18 cellular contexts compared by ENCODE assay signal in the genomic region with DNA sequence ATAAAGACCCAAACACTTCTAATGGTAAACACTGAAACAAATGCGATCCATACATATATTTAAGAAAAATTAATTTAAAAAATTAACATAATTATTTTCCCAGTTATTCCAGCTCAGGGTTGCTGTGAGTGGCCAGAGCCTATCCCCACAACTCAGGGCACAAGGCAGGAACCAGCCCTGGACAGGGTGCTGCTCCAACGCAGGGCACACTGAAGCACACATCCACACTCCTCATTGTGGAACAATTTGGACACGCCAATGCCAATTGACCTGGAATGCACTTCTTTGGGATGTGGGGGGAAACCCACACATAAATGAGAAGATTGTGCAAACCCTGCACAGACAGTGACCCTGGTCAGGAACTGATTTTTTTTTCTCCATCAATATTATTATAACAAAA. TPM values are rescaled to one million over a fixed set of nuclear protein-coding genes. Genes with fewer than 3 reads are reported as not detected.
A peak's percentile ranks its signal among the peaks of the same experiment; 100 is the strongest.
DNase-seq lines count a peak whose midpoint lies in the region; ATAC-seq lines count a peak whose summit lies in the region.
"Had no signal": no experiment of that assay in that cellular context is flagged by ENCODE, and none has a peak within 500 bp of the region (broad histone marks: within the 10 kb centered on the region; RNA-seq: fewer than 3 reads in every experiment).

No MANE protein-coding gene starts in this region.

- no peak for DNase-seq in activated CD4-positive, alpha-beta T cell treated with anti-CD3 and anti-CD28 coated beads, Interleukin-2, amount 10 ng/mL, durations not matched to agents 24 days and 14 days
- DNase-seq in activated CD4-positive, alpha-beta T cell treated with anti-CD3 and anti-CD28 coated beads, Interleukin-2, amount 50 U/mL, for 48 hours = no peak
- DNase-seq in T-helper 17 cell (no peak), COLO829 (ENCODE audit: low spot score) (no peak), cerebellar cortex (ENCODE audit: low spot score) (no peak)
- DNase-seq in effector memory CD8-positive, alpha-beta T cell = no peak
- DNase-seq: BE2C; effector CD4-positive, alpha-beta T cell; SHP77; stimulated activated naive CD4-positive, alpha-beta T cell; tibial artery; WERI-Rb-1 had no signal

- H3K27ac Mint-ChIP-seq in activated CD4-positive, alpha-beta T cell treated with anti-CD3 and anti-CD28 coated beads, Interleukin-2, amount 10 ng/mL, durations not matched to agents 24 days and 14 days = no peak overlapping the region
- H3K27ac Mint-ChIP-seq in T-helper 17 cell = peak overlapping the region; percentile 87
- peak overlapping the region; percentile 52 to 79 for H3K27ac Mint-ChIP-seq in effector memory CD8-positive, alpha-beta T cell
- peak overlapping the region; percentile 57 for H3K27ac Mint-ChIP-seq in stimulated activated memory B cell treated with anti-CD40 and anti-IgM and Interleukin-4, amounts not matched to agents 10 μg/mL and 1 μg/mL and 100 μg/mL, for 72 hours

- intact Hi-C loops in activated CD4-positive, alpha-beta T cell treated with anti-CD3 and anti-CD28 coated beads, Interleukin-2, amount 10 ng/mL, durations not matched to agents 24 days and 14 days (cut with micrococcal nuclease) = loop anchor here (1.0 to 2.0 kb wide), 5 partner anchors 12 to 214 kb away; no protein-coding TSS in a partner anchor

- H3K4me3 Mint-ChIP-seq in activated CD4-positive, alpha-beta T cell treated with anti-CD3 and anti-CD28 coated beads, Interleukin-2, amount 10 ng/mL, durations not matched to agents 24 days and 14 days = peak overlapping the region; percentile 75
- H3K4me3 Mint-ChIP-seq in T-helper 17 cell = no peak overlapping the region
- H3K4me3 Mint-ChIP-seq in effector memory CD8-positive, alpha-beta T cell = peak overlapping the region in 1 of 2 donors; percentile 59
- H3K4me3 Mint-ChIP-seq in stimulated activated memory B cell treated with anti-CD40 and anti-IgM and Interleukin-4, amounts not matched to agents 10 μg/mL and 1 μg/mL and 100 μg/mL, for 72 hours = peak overlapping the region; percentile 41

- H3K9me3 ChIP-seq in T-helper 17 cell (ENCODE audit: control insufficient read depth, low read length, poor library complexity, severe bottlenecking) = no peaks in the 10 kb centered on the region
- H3K9me3 ChIP-seq: BE2C, esophagus muscularis mucosa, HAP-1, tibial artery had no signal

- no peaks in the 10 kb centered on the region for H3K9me3 Mint-ChIP-seq in activated CD4-positive, alpha-beta T cell treated with anti-CD3 and anti-CD28 coated beads, Interleukin-2, amount 10 ng/mL, durations not matched to agents 24 days and 14 days
- H3K9me3 Mint-ChIP-seq in effector memory CD8-positive, alpha-beta T cell = no peaks in the 10 kb centered on the region
- no peaks in the 10 kb centered on the region for H3K9me3 Mint-ChIP-seq in stimulated activated memory B cell treated with anti-CD40 and anti-IgM and Interleukin-4, amounts not matched to agents 10 μg/mL and 1 μg/mL and 100 μg/mL, for 72 hours
- H3K9me3 Mint-ChIP-seq: activated CD4-positive, alpha-beta memory T cell treated with anti-CD3 and anti-CD28 coated beads, Interleukin-2, amount 10 ng/mL, durations not matched to agents 7 days and 5 days had no signal

- no peaks in the 10 kb centered on the region for H3K27me3 Mint-ChIP-seq in activated CD4-positive, alpha-beta T cell treated with anti-CD3 and anti-CD28 coated beads, Interleukin-2, amount 10 ng/mL, durations not matched to agents 24 days and 14 days
- H3K27me3 Mint-ChIP-seq in T-helper 17 cell = no peaks in the 10 kb centered on the region
- H3K27me3 Mint-ChIP-seq in effector memory CD8-positive, alpha-beta T cell = no peaks in the 10 kb centered on the region
- no peaks in the 10 kb centered on the region for H3K27me3 Mint-ChIP-seq in stimulated activated memory B cell treated with anti-CD40 and anti-IgM and Interleukin-4, amounts not matched to agents 10 μg/mL and 1 μg/mL and 100 μg/mL, for 72 hours
- H3K27me3 Mint-ChIP-seq: activated CD4-positive, alpha-beta memory T cell treated with anti-CD3 and anti-CD28 coated beads, Interleukin-2, amount 10 ng/mL, durations not matched to agents 7 days and 5 days had no signal

- no peak for ATAC-seq in T-helper 17 cell
- ATAC-seq in effector memory CD8-positive, alpha-beta T cell (replicated peaks) = no peak
- ATAC-seq in stimulated activated memory B cell treated with anti-CD40 and anti-IgM and Interleukin-4, amounts not matched to agents 10 μg/mL and 1 μg/mL and 100 μg/mL, for 72 hours = no peak
- ATAC-seq in GM18868 (IDR thresholded peaks at IDR 0.05; ENCODE audit: unreplicated experiment) = no peak

- H3K36me3 Mint-ChIP-seq in activated CD4-positive, alpha-beta T cell treated with anti-CD3 and anti-CD28 coated beads, Interleukin-2, amount 10 ng/mL, durations not matched to agents 24 days and 14 days (ENCODE audit: low read depth) = peaks cover 44% of the 10 kb centered on the region
- H3K36me3 Mint-ChIP-seq in T-helper 17 cell (ENCODE audit: low read depth) = peaks cover 11% of the 10 kb centered on the region
- peaks cover 3% of the 10 kb centered on the region for H3K36me3 Mint-ChIP-seq in effector memory CD8-positive, alpha-beta T cell (ENCODE audit: insufficient read depth)
- peaks cover 44% of the 10 kb centered on the region for H3K36me3 Mint-ChIP-seq in stimulated activated memory B cell treated with anti-CD40 and anti-IgM and Interleukin-4, amounts not matched to agents 10 μg/mL and 1 μg/mL and 100 μg/mL, for 72 hours

- H3K4me1 Mint-ChIP-seq in activated CD4-positive, alpha-beta T cell treated with anti-CD3 and anti-CD28 coated beads, Interleukin-2, amount 10 ng/mL, durations not matched to agents 24 days and 14 days = peaks cover 58% of the 10 kb centered on the region
- peaks cover 38% of the 10 kb centered on the region for H3K4me1 Mint-ChIP-seq in T-helper 17 cell
- peaks cover 27 to 64% of the 10 kb centered on the region in 2 donors for H3K4me1 Mint-ChIP-seq in effector memory CD8-positive, alpha-beta T cell (ENCODE audit: low read depth in 2 of 2)
- peaks cover 64% of the 10 kb centered on the region for H3K4me1 Mint-ChIP-seq in stimulated activated memory B cell treated with anti-CD40 and anti-IgM and Interleukin-4, amounts not matched to agents 10 μg/mL and 1 μg/mL and 100 μg/mL, for 72 hours

RNA-seq across cellular contexts. Expression of a gene that starts 23.4 kb away (rescaled TPM):
- total RNA-seq in activated CD4-positive, alpha-beta T cell treated with anti-CD3 and anti-CD28 coated beads, Interleukin-2, amount 10 ng/mL, durations not matched to agents 24 days and 14 days = 86.4 and 92.7 TPM in 2 replicates
- total RNA-seq in T-helper 17 cell = 10 to 100 TPM; 33.7 to 64.9 TPM
- total RNA-seq: M059J had no signal
